15 cellular contexts compared by ENCODE assay signal in the genomic region with DNA sequence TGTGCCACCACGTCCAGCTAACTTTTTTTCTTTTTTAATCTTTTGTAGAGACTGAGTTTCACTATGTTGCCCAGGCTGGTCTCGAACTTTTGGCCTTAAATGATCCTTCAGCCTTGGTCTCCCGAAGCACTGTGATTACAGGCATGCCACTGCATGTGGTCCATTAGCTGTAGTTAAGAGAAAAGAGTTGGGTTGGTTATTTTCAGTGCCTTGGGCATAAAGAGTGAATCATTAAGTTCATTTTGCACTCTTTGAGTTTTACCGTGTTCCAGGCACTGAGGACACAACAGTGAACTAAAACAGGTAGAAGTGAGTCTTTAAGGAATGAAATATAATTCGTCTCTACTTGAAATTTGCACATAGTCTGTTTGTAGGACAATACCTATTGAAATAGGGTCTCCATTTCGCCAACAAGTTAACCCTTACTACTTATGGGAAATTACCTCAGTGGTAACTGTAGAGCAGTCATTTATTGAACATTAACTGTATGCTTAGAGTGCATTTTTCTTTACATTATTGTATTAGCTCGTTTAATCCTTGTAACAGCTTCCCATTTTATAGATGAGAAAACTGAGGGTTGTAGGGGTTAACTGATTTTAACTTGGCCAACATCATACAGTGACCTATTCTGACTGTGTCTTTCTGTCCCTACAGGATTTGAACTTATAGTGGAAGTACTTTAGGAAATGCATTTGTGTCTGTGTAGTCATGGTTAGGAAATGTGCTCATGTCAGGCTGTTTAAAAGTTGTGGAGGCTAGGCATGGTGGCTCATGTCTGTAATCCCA. TPM values are rescaled to one million over a fixed set of nuclear protein-coding genes. Genes with fewer than 3 reads are reported as not detected.
DNase-seq lines count a peak whose midpoint lies in the region; ATAC-seq and TF ChIP-seq lines count a peak whose summit lies in the region.
"Had no signal": no experiment of that assay in that cellular context is flagged by ENCODE, and none has a peak within 500 bp of the region (broad histone marks: within the 10 kb centered on the region; RNA-seq: fewer than 3 reads in every experiment).

No MANE protein-coding gene starts in this region.

- H3K4me1 ChIP-seq in mammary epithelial cell (ENCODE audit: insufficient read depth, low read length) (peaks cover 42% of the 10 kb centered on the region), mucosa of rectum (ENCODE audit: control insufficient read depth in 2 of 2, insufficient read depth in 2 of 2, low read length in 2 of 2) (peaks cover 37 to 53% of the 10 kb centered on the region in 2 donors), tibial artery (peaks cover 4 to 85% (median 60%) of the 10 kb centered on the region in 4 donors), body of pancreas (peaks cover 41% of the 10 kb centered on the region)

- CTCF ChIA-PET in mammary epithelial cell (lab: Charles Lee; ENCODE audit: low non-redundant PET) = no interaction called here

- H3K9ac ChIP-seq in mammary epithelial cell (ENCODE audit: insufficient read depth, low read length) (no peak overlapping the region), mucosa of rectum (ENCODE audit: low read depth in 1 of 2, low read length in 2 of 2) (no peak overlapping the region)

- H3K27me3 ChIP-seq in mammary epithelial cell (ENCODE audit: insufficient read depth, low read length) = no peaks in the 10 kb centered on the region
- H3K27me3 ChIP-seq in mucosa of rectum (ENCODE audit: control insufficient read depth in 2 of 2, insufficient read depth in 2 of 2, low read length in 2 of 2) = no peaks in the 10 kb centered on the region
- no peaks in the 10 kb centered on the region for H3K27me3 ChIP-seq in tibial artery
- H3K27me3 ChIP-seq in dorsolateral prefrontal cortex = no peaks in the 10 kb centered on the region
- no peaks in the 10 kb centered on the region for H3K27me3 ChIP-seq in body of pancreas

- no peak overlapping the region for H3K27ac ChIP-seq in mammary epithelial cell (ENCODE audit: insufficient read depth, low read depth, low read length)
- H3K27ac ChIP-seq in mucosa of rectum (ENCODE audit: low read depth in 2 of 2, low read length in 2 of 2) = peak overlapping the region; percentile 62 to 69
- H3K27ac ChIP-seq in tibial artery = peak overlapping the region; percentile 76
- peak overlapping the region in 1 of 59 donors; percentile 30 for H3K27ac ChIP-seq in dorsolateral prefrontal cortex
- no peak overlapping the region for H3K27ac ChIP-seq in body of pancreas

- no peak for TF ChIP-seq CTCF in mammary epithelial cell (conservative IDR thresholded peaks at IDR 0.05 in 1 of 2, IDR thresholded peaks at IDR 0.05 in 1 of 2; ENCODE audit: extremely low read depth in 1 of 2, insufficient read depth in 1 of 2, low read depth in 1 of 2, low read length in 2 of 2)
- no peak for TF ChIP-seq CTCF in tibial artery (IDR thresholded peaks at IDR 0.05)
- TF ChIP-seq CTCF in dorsolateral prefrontal cortex (IDR thresholded peaks at IDR 0.05 in 54 of 56, conservative IDR thresholded peaks at IDR 0.05 in 2 of 56; ENCODE audit: low read depth in 1 of 56, partially characterized antibody in 56 of 56) = no peak
- TF ChIP-seq CTCF in body of pancreas (IDR thresholded peaks at IDR 0.05) = no peak

- no peak for ATAC-seq in body of pancreas
- ATAC-seq: stimulated activated effector memory CD8-positive, alpha-beta T cell treated with anti-CD3 and anti-CD28 coated beads, Interleukin-12 subunit alpha, Interleukin-12 subunit beta, amount 100 ng/mL, for 72 hours had no signal

- H4K20me1 ChIP-seq in mammary epithelial cell (ENCODE audit: insufficient read depth, low read length) = no peaks in the 10 kb centered on the region

- no peak overlapping the region for H2AFZ ChIP-seq in mammary epithelial cell (ENCODE audit: low read depth, low read length)

- H3K27me3 Mint-ChIP-seq in IgD-negative memory B cell = peaks cover 1% of the 10 kb centered on the region

- H3K4me3 Mint-ChIP-seq in IgD-negative memory B cell = peak overlapping the region in 3 of 4 donors; percentile 49 to 83 (median 79)
- H3K4me3 Mint-ChIP-seq: stimulated activated effector memory CD8-positive, alpha-beta T cell treated with anti-CD3 and anti-CD28 coated beads, Interleukin-12 subunit alpha, Interleukin-12 subunit beta, amount 100 ng/mL, for 72 hours; T-helper 2 cell treated with Interferon-gamma antibody and Interleukin-4, amounts not matched to agents 5 μg/mL and 100 μg/mL, for 36 hours had no signal

- intact Hi-C loops in mammary epithelial cell (cut with micrococcal nuclease) = no loop called here
- intact Hi-C loops in tibial artery (cut with DNase I; ENCODE audit: low total_unique reads) = no loop called here
- intact Hi-C loops in dorsolateral prefrontal cortex (cut with DNase I) = no loop called here
- intact Hi-C loops in body of pancreas (cut with DNase I) = no loop called here

- H3K4me2 ChIP-seq in mammary epithelial cell (ENCODE audit: insufficient read depth, low read depth, low read length) = no peak overlapping the region

- H3K9me3 ChIP-seq in mammary epithelial cell (replicated peaks; ENCODE audit: insufficient read depth, low read length) = no peaks in the 10 kb centered on the region
- H3K9me3 ChIP-seq in mucosa of rectum (ENCODE audit: control insufficient read depth in 2 of 2, low read length in 2 of 2) = no peaks in the 10 kb centered on the region
- H3K9me3 ChIP-seq in tibial artery = no peaks in the 10 kb centered on the region
- no peaks in the 10 kb centered on the region for H3K9me3 ChIP-seq in body of pancreas

- no TSS peak for BruUV-seq in mammary epithelial cell (replicated peaks; lab: Mats Ljungman, UMichigan)

- peaks cover 59% of the 10 kb centered on the region for H3K79me2 ChIP-seq in mammary epithelial cell (ENCODE audit: insufficient read depth, low read length)

- in situ Hi-C loops in mammary epithelial cell (cut with MboI; ENCODE audit: low sequenced_read_pairs in 2 of 2) = loop anchor here in 1 of 2 donors (5.0 kb wide), 1 partner anchor 36 kb away; no protein-coding TSS in a partner anchor

- H3K36me3 ChIP-seq in mammary epithelial cell (ENCODE audit: insufficient read depth, low read length) = no peaks in the 10 kb centered on the region
- H3K36me3 ChIP-seq in mucosa of rectum (ENCODE audit: control insufficient read depth in 2 of 2, insufficient read depth in 2 of 2, low read length in 2 of 2) = no peaks in the 10 kb centered on the region
- no peaks in the 10 kb centered on the region for H3K36me3 ChIP-seq in tibial artery
- no peaks in the 10 kb centered on the region for H3K36me3 ChIP-seq in body of pancreas (replicated peaks in 1 of 2; ENCODE audit: insufficient read depth in 1 of 2, low read depth in 2 of 2)

- H3K4me1 Mint-ChIP-seq in IgD-negative memory B cell = peaks cover 46 to 69% (median 63%) of the 10 kb centered on the region in 3 donors

- no peaks in the 10 kb centered on the region for H3K9me3 Mint-ChIP-seq in IgD-negative memory B cell
- H3K9me3 Mint-ChIP-seq: stimulated activated effector memory CD8-positive, alpha-beta T cell treated with anti-CD3 and anti-CD28 coated beads, Interleukin-12 subunit alpha, Interleukin-12 subunit beta, amount 100 ng/mL, for 72 hours; T-helper 2 cell treated with Interferon-gamma antibody and Interleukin-4, amounts not matched to agents 5 μg/mL and 100 μg/mL, for 36 hours had no signal

- H3K27ac Mint-ChIP-seq in IgD-negative memory B cell = peak overlapping the region; percentile 97 to 100 (median 99)
- H3K27ac Mint-ChIP-seq: T-helper 2 cell treated with Interferon-gamma antibody and Interleukin-4, amounts not matched to agents 5 μg/mL and 100 μg/mL, for 36 hours had no signal

- DNase-seq in mammary epithelial cell (peak; percentile 37), tibial artery (no peak), epidermal melanocyte (ENCODE audit: insufficient read length, low spot score) (no peak), dorsolateral prefrontal cortex (no peak), body of pancreas (no peak)
- DNase-seq: GOT3; islet precursor cell; MV-4-11; NCI-H345; nucleus accumbens; stimulated activated CD4-positive, alpha-beta T cell treated with anti-CD3 and anti-CD28 coated beads, Interleukin-1b, Interleukin-23, amount 100 ng/mL, for 48 hours had no signal

- no peak for TF ChIP-seq POLR2A in body of pancreas (IDR thresholded peaks at IDR 0.05)

- dilution Hi-C loops in mammary epithelial cell (cut with HindIII; ENCODE audit: low sequenced_read_pairs) = no loop called here

- H3K4me3 ChIP-seq in mammary epithelial cell (replicated peaks in 1 of 3; ENCODE audit: insufficient read depth in 1 of 3, low read depth in 2 of 3, low read length in 3 of 3) = no peak overlapping the region
- no peak overlapping the region for H3K4me3 ChIP-seq in mucosa of rectum (ENCODE audit: low read length in 2 of 2)
- H3K4me3 ChIP-seq in tibial artery = no peak overlapping the region
- H3K4me3 ChIP-seq in dorsolateral prefrontal cortex = no peak overlapping the region
- H3K4me3 ChIP-seq in body of pancreas = no peak overlapping the region

- peaks cover 7% of the 10 kb centered on the region for H3K36me3 Mint-ChIP-seq in IgD-negative memory B cell
- H3K36me3 Mint-ChIP-seq: stimulated activated effector memory CD8-positive, alpha-beta T cell treated with anti-CD3 and anti-CD28 coated beads, Interleukin-12 subunit alpha, Interleukin-12 subunit beta, amount 100 ng/mL, for 72 hours had no signal

- 64% methylated on average over 7 of the region's 7 CpGs for WGBS in mammary epithelial cell (ENCODE audit: low coverage, missing lambda C conversion rate)
- WGBS in body of pancreas, 2 donors = 84 to 86% methylated on average over 7 of the region's 7 CpGs

RNA-seq across cellular contexts. Expression of a gene that starts 22.7 kb away (rescaled TPM):
- polyA plus RNA-seq in IgD-negative memory B cell = 24.6 TPM
- total RNA-seq in mammary epithelial cell = 10 to 100 TPM; 64.5 to 67.2 TPM
- 36.6 TPM for polyA plus RNA-seq in mammary epithelial cell
- 56.6 TPM for polyA minus RNA-seq in mammary epithelial cell
- total RNA-seq in dorsolateral prefrontal cortex = 100 to 1,000 TPM in 2 of 120 experiments, 10 to 100 TPM in 118; 52.9 to 121 (median 72.5) TPM
- 10 to 100 TPM; 17.1 to 24.1 TPM for total RNA-seq in body of pancreas

Comparison
In these comparisons a context has a peak if more than half of its experiments do, and no peak if none do; other contexts are left out.
1. H3K27ac ChIP-seq: peak in mucosa of rectum (2 of 2) and tibial artery (2 of 2); none in mammary epithelial cell (single experiment) and body of pancreas (0 of 4).